Comparison of ENCODE assay signal across 8 cellular contexts in genomic region chr20:49700411-49701185, GRCh38. TPM values are rescaled to one million over a fixed set of nuclear protein-coding genes. Genes with fewer than 3 reads are reported as not detected.
DNase-seq lines count a peak whose midpoint lies in the region; ATAC-seq and TF ChIP-seq lines count a peak whose summit lies in the region.

No MANE protein-coding gene starts in this region.

- no peak overlapping the region for H3K4me3 Mint-ChIP-seq in activated CD8-positive, alpha-beta T cell treated with anti-CD3 and anti-CD28 coated beads for 36 hours
- H3K4me3 Mint-ChIP-seq in activated CD8-positive, alpha-beta T cell treated with anti-CD3 and anti-CD28 coated beads, Interleukin-2, amount 10 ng/mL, durations not matched to agents 7 days and 5 days = no peak overlapping the region

- H3K79me2 ChIP-seq in SU-DHL-6 (ENCODE audit: insufficient read depth, low read length) = peaks cover 96% of the 10 kb centered on the region

- no peak for TF ChIP-seq CTCF in activated CD8-positive, alpha-beta T cell treated with anti-CD3 and anti-CD28 coated beads for 36 hours (IDR thresholded peaks at IDR 0.05)
- TF ChIP-seq CTCF in SU-DHL-6 (IDR thresholded peaks at IDR 0.05; ENCODE audit: insufficient read depth, low read length, poor library complexity, severe bottlenecking) (no peak), fibroblast of pulmonary artery (IDR thresholded peaks at IDR 0.05; ENCODE audit: low read length, missing control alignments) (no peak), testis (IDR thresholded peaks at IDR 0.05) (no peak), GM13976 (IDR thresholded peaks at IDR 0.05; ENCODE audit: borderline replicate concordance, control extremely low read depth, extremely low read depth, insufficient read depth, missing control alignments) (no peak)

- H3F3A ChIP-seq in SU-DHL-6 (ENCODE audit: insufficient read depth) = peaks cover 61% of the 10 kb centered on the region

- no peak for ATAC-seq in activated CD8-positive, alpha-beta T cell treated with anti-CD3 and anti-CD28 coated beads for 36 hours
- no peak for ATAC-seq in activated CD8-positive, alpha-beta T cell treated with anti-CD3 and anti-CD28 coated beads, Interleukin-2, amount 10 ng/mL, durations not matched to agents 7 days and 5 days

- CTCF ChIA-PET in activated CD8-positive, alpha-beta T cell treated with anti-CD3 and anti-CD28 coated beads for 36 hours (lab: Charles Lee) = interaction anchor here (2.5 kb wide), 1 partner anchor 11 kb away, joined by 7 read pairs; no protein-coding TSS in a partner anchor
- CTCF ChIA-PET in activated CD8-positive, alpha-beta T cell treated with anti-CD3 and anti-CD28 coated beads, Interleukin-2, amount 10 ng/mL, durations not matched to agents 7 days and 5 days (lab: Charles Lee) = no interaction called here

- H3K4me3 ChIP-seq in SU-DHL-6 (ENCODE audit: insufficient read depth, low read length, poor library complexity, severe bottlenecking) (peak overlapping the region; percentile 8), fibroblast of pulmonary artery (replicated peaks; ENCODE audit: low read depth, low read length) (peak overlapping the region; percentile 15), testis (no peak overlapping the region)

- H3K36me3 Mint-ChIP-seq in activated CD8-positive, alpha-beta T cell treated with anti-CD3 and anti-CD28 coated beads for 36 hours (ENCODE audit: low read depth) = peaks cover 10% of the 10 kb centered on the region
- peaks cover 4% of the 10 kb centered on the region for H3K36me3 Mint-ChIP-seq in activated CD8-positive, alpha-beta T cell treated with anti-CD3 and anti-CD28 coated beads, Interleukin-2, amount 10 ng/mL, durations not matched to agents 7 days and 5 days (ENCODE audit: low read depth)

- POLR2A ChIA-PET in activated CD8-positive, alpha-beta T cell treated with anti-CD3 and anti-CD28 coated beads for 36 hours (lab: Charles Lee) = interaction anchor here (0.8 to 2.6 kb wide), 3 partner anchors 10 to 106 kb away, joined by 3 to 8 read pairs (median 7); no protein-coding TSS in a partner anchor
- POLR2A ChIA-PET in activated CD8-positive, alpha-beta T cell treated with anti-CD3 and anti-CD28 coated beads, Interleukin-2, amount 10 ng/mL, durations not matched to agents 7 days and 5 days (lab: Charles Lee) = no interaction called here

- H3K9me3 ChIP-seq in SU-DHL-6 (ENCODE audit: insufficient read depth, low read length) = no peaks in the 10 kb centered on the region
- no peaks in the 10 kb centered on the region for H3K9me3 ChIP-seq in testis

- no peaks in the 10 kb centered on the region for H3K9me3 Mint-ChIP-seq in activated CD8-positive, alpha-beta T cell treated with anti-CD3 and anti-CD28 coated beads for 36 hours
- no peaks in the 10 kb centered on the region for H3K9me3 Mint-ChIP-seq in activated CD8-positive, alpha-beta T cell treated with anti-CD3 and anti-CD28 coated beads, Interleukin-2, amount 10 ng/mL, durations not matched to agents 7 days and 5 days (ENCODE audit: insufficient read depth)

- no peaks in the 10 kb centered on the region for H3K9me2 ChIP-seq in SU-DHL-6 (replicated peaks; ENCODE audit: insufficient read depth, low read length)

- H3K27me3 Mint-ChIP-seq in activated CD8-positive, alpha-beta T cell treated with anti-CD3 and anti-CD28 coated beads for 36 hours = no peaks in the 10 kb centered on the region
- H3K27me3 Mint-ChIP-seq in activated CD8-positive, alpha-beta T cell treated with anti-CD3 and anti-CD28 coated beads, Interleukin-2, amount 10 ng/mL, durations not matched to agents 7 days and 5 days (ENCODE audit: low read depth) = no peaks in the 10 kb centered on the region

- no peak for DNase-seq in activated CD8-positive, alpha-beta T cell treated with anti-CD3 and anti-CD28 coated beads for 36 hours
- no peak for DNase-seq in activated CD8-positive, alpha-beta T cell treated with anti-CD3 and anti-CD28 coated beads, Interleukin-2, amount 10 ng/mL, durations not matched to agents 7 days and 5 days
- DNase-seq in fibroblast of pulmonary artery (ENCODE audit: low read depth) (peak; percentile 86), testis (no peak), NCI-H1436 (lab: John Stamatoyannopoulos, UW) (no peak), NCI-H1694 (lab: John Stamatoyannopoulos, UW) (no peak), GM13976 (ENCODE audit: low spot score) (no peak)

- no peaks in the 10 kb centered on the region for H3K27me3 ChIP-seq in SU-DHL-6 (ENCODE audit: low read length)
- H3K27me3 ChIP-seq in testis = no peaks in the 10 kb centered on the region

- in situ Hi-C loops in GM13976 (cut with MboI; ENCODE audit: low sequenced_read_pairs, unreplicated experiment) = no loop called here

- peak overlapping the region; percentile 90 for H3K27ac ChIP-seq in SU-DHL-6 (ENCODE audit: low read depth, low read length)
- H3K27ac ChIP-seq in testis = peak overlapping the region; percentile 9 to 68

- peak overlapping the region; percentile 81 for H3K4me2 ChIP-seq in SU-DHL-6 (ENCODE audit: low read depth, low read length, poor library complexity, severe bottlenecking)

- H3K9ac ChIP-seq in SU-DHL-6 (ENCODE audit: low read length) = peak overlapping the region; percentile 46

- peaks cover 72% of the 10 kb centered on the region for H3K4me1 Mint-ChIP-seq in activated CD8-positive, alpha-beta T cell treated with anti-CD3 and anti-CD28 coated beads for 36 hours (ENCODE audit: low read depth)
- peaks cover 47% of the 10 kb centered on the region for H3K4me1 Mint-ChIP-seq in activated CD8-positive, alpha-beta T cell treated with anti-CD3 and anti-CD28 coated beads, Interleukin-2, amount 10 ng/mL, durations not matched to agents 7 days and 5 days (ENCODE audit: low read depth)

- intact Hi-C loops in activated CD8-positive, alpha-beta T cell treated with anti-CD3 and anti-CD28 coated beads for 36 hours (cut with micrococcal nuclease) = no loop called here
- intact Hi-C loops in testis (cut with DNase I; ENCODE audit: low total_unique reads) = no loop called here

- no peak overlapping the region for H2AFZ ChIP-seq in SU-DHL-6 (ENCODE audit: low read depth, low read length, severe bottlenecking)

- peak overlapping the region; percentile 58 for H3K27ac Mint-ChIP-seq in activated CD8-positive, alpha-beta T cell treated with anti-CD3 and anti-CD28 coated beads for 36 hours
- H3K27ac Mint-ChIP-seq in activated CD8-positive, alpha-beta T cell treated with anti-CD3 and anti-CD28 coated beads, Interleukin-2, amount 10 ng/mL, durations not matched to agents 7 days and 5 days = no peak overlapping the region

- peaks cover 11% of the 10 kb centered on the region for H4K20me1 ChIP-seq in SU-DHL-6 (ENCODE audit: low read depth, low read length)

- 70 to 77% methylated on average over 7 of the region's 7 CpGs for WGBS in testis, 2 donors

- H3K36me3 ChIP-seq in SU-DHL-6 (ENCODE audit: low read length) (no peaks in the 10 kb centered on the region), testis (ENCODE audit: low read depth, missing control alignments) (no peaks in the 10 kb centered on the region)

- peaks cover 36% of the 10 kb centered on the region for H3K4me1 ChIP-seq in testis

- no peak for TF ChIP-seq POLR2A in testis (IDR thresholded peaks at IDR 0.05)

RNA-seq across cellular contexts. Expression of gene B4GALT5, which starts 13.1 kb away (rescaled TPM):
- 10 to 100 TPM; 16.5 to 16.8 TPM for total RNA-seq in activated CD8-positive, alpha-beta T cell treated with anti-CD3 and anti-CD28 coated beads for 36 hours
- total RNA-seq in activated CD8-positive, alpha-beta T cell treated with anti-CD3 and anti-CD28 coated beads, Interleukin-2, amount 10 ng/mL, durations not matched to agents 7 days and 5 days = 10 to 100 TPM; 13.3 to 13.4 TPM
- total RNA-seq in testis = 10 to 100 TPM; 63.4 to 69.7 TPM
- polyA plus RNA-seq in testis (ENCODE audit: insufficient read depth, low read depth, low replicate concordance) = 56.9 TPM

Comparison
In these comparisons a context has a peak if more than half of its experiments do, and no peak if none do; other contexts are left out.
1. H3K4me3 ChIP-seq: peak in SU-DHL-6 (single experiment) and fibroblast of pulmonary artery (single experiment); none in testis (0 of 2).